35 cellular contexts compared by ENCODE assay signal in genomic region chr4:188695261-188695660, GRCh38.
"Had no signal": no experiment of that assay in that cellular context is flagged by ENCODE, and none has a peak within 500 bp of the region (broad histone marks: within the 10 kb centered on the region; RNA-seq: fewer than 3 reads in every experiment).

No MANE protein-coding gene starts in this region.

- H3K27me3 ChIP-seq: MG63 had no signal

- H3K9ac ChIP-seq: KMS-11 had no signal

- H3K36me3 ChIP-seq: MG63 had no signal

- DNase-seq: Karpas-422, Kasumi-1, KG1, MG63, MM.1S, MV-4-11, NCI-H1048, NCI-H1092, NCI-H1092 treated with DMSO at 0.1 percent for 48 hours, NCI-H1105, NCI-H1105 treated with DMSO at 0.1 percent for 48 hours, NCI-H1417, NCI-H1417 treated with DMSO at 0.1 percent for 48 hours, NCI-H1436, NCI-H1436 treated with DMSO at 0.1 percent for 48 hours, NCI-H146, NCI-H1694, NCI-H1694 treated with DMSO at 0.1 percent for 48 hours, NCI-H187, NCI-H187 treated with DMSO at 0.1 percent for 48 hours, NCI-H1930, NCI-H2029, NCI-H2029 treated with DMSO at 0.1 percent for 48 hours, NCI-H2081, NCI-H2107, NCI-H2171, NCI-H2171 treated with DMSO at 0.1 percent for 48 hours, NCI-H2227 treated with DMSO at 0.1 percent for 48 hours, NCI-H226, NCI-H345, NCI-H446, NCI-H446 treated with DMSO at 0.1 percent for 48 hours, NCI-H510A, NCI-H510A treated with DMSO at 0.1 percent for 48 hours had no signal

- H3K9me3 ChIP-seq: MG63 had no signal

- H3K4me3 ChIP-seq: MG63 had no signal

- H3K27ac ChIP-seq: KMS-11 had no signal

- H3K4me2 ChIP-seq: KMS-11 had no signal
